Comparison of ENCODE assay signal across 10 cellular contexts in genomic region chr1:198622532-198623218, GRCh38. TPM values are rescaled to one million over a fixed set of nuclear protein-coding genes. Genes with fewer than 3 reads are reported as not detected.
DNase-seq lines count a peak whose midpoint lies in the region; ATAC-seq and TF ChIP-seq lines count a peak whose summit lies in the region.
"Had no signal": no experiment of that assay in that cellular context is flagged by ENCODE, and none has a peak within 500 bp of the region (broad histone marks: within the 10 kb centered on the region; RNA-seq: fewer than 3 reads in every experiment).

No MANE protein-coding gene starts in this region.

- peaks cover 12% of the 10 kb centered on the region; the same call in 1 of the 2 replicates for H3K9me3 ChIP-seq in OCI-LY7 (ENCODE audit: low read length)
- H3K9me3 ChIP-seq in tibial nerve: no peaks in the 10 kb centered on the region
- H3K9me3 ChIP-seq: heart right ventricle had no signal

- no peaks in the 10 kb centered on the region; the same call in 1 of the 2 replicates for H3K79me2 ChIP-seq in OCI-LY7 (ENCODE audit: insufficient read depth, low read depth, low read length)

- WGBS in tibial nerve, 2 donors: 57 to 63% methylated on average over 2 of the region's 2 CpGs

- TF ChIP-seq CTCF in OCI-LY7 (conservative IDR thresholded peaks at IDR 0.05; ENCODE audit: low read length) (no peak), tibial nerve (IDR thresholded peaks at IDR 0.05) (no peak)

- H4K20me1 ChIP-seq in OCI-LY7 (ENCODE audit: insufficient read depth, low read length): no peaks in the 10 kb centered on the region

- H3K4me1 Mint-ChIP-seq in activated CD4-positive, alpha-beta T cell treated with anti-CD3 and anti-CD28 coated beads, Interleukin-2, amount 10 ng/mL, durations not matched to agents 7 days and 5 days: peaks cover 89% of the 10 kb centered on the region
- H3K4me1 Mint-ChIP-seq in stimulated activated effector memory CD8-positive, alpha-beta T cell treated with anti-CD3 and anti-CD28 coated beads, Interleukin-12 subunit alpha, Interleukin-12 subunit beta, amount 100 ng/mL, for 72 hours: peaks cover 83% of the 10 kb centered on the region

- TF ChIP-seq EP300 in tibial nerve (IDR thresholded peaks at IDR 0.05): no peak

- H3K4me3 ChIP-seq in OCI-LY7 (ENCODE audit: low read depth, low read length, poor library complexity, severe bottlenecking) (peak overlapping the region; percentile 65), tibial nerve (no peak overlapping the region)
- H3K4me3 ChIP-seq: heart right ventricle had no signal

- H3K4me1 ChIP-seq in OCI-LY7 (ENCODE audit: insufficient read depth, low read length, poor library complexity, severe bottlenecking): peaks cover 91% of the 10 kb centered on the region
- H3K4me1 ChIP-seq in tibial nerve: peaks cover 0 to 6% (median 0%) of the 10 kb centered on the region in 4 donors

- TF ChIP-seq POLR2A in tibial nerve (IDR thresholded peaks at IDR 0.05): no peak

- no peaks in the 10 kb centered on the region for H3K27me3 Mint-ChIP-seq in activated CD4-positive, alpha-beta T cell treated with anti-CD3 and anti-CD28 coated beads, Interleukin-2, amount 10 ng/mL, durations not matched to agents 7 days and 5 days

- CTCF ChIA-PET in activated CD4-positive, alpha-beta T cell treated with anti-CD3 and anti-CD28 coated beads, Interleukin-2, amount 10 ng/mL, durations not matched to agents 7 days and 5 days (lab: Charles Lee): interaction anchor here (1.6 to 6.9 kb wide), 3 partner anchors 9 to 13 kb away, joined by 3 to 109 read pairs (median 36); partner anchors contain the start of gene PTPRC
- CTCF ChIA-PET in OCI-LY7 (lab: Charles Lee; ENCODE audit: unreplicated experiment): interaction anchor here (1.0 to 3.5 kb wide), 10 partner anchors 11 to 67 kb away, joined by 3 to 22 read pairs (median 6); no protein-coding TSS in a partner anchor

- peaks cover 16% of the 10 kb centered on the region for H3K36me3 Mint-ChIP-seq in activated CD4-positive, alpha-beta T cell treated with anti-CD3 and anti-CD28 coated beads, Interleukin-2, amount 10 ng/mL, durations not matched to agents 7 days and 5 days (ENCODE audit: low read depth)
- H3K36me3 Mint-ChIP-seq in stimulated activated effector memory CD8-positive, alpha-beta T cell treated with anti-CD3 and anti-CD28 coated beads, Interleukin-12 subunit alpha, Interleukin-12 subunit beta, amount 100 ng/mL, for 72 hours: peaks cover 5% of the 10 kb centered on the region

- POLR2A ChIA-PET in activated CD4-positive, alpha-beta T cell treated with anti-CD3 and anti-CD28 coated beads, Interleukin-2, amount 10 ng/mL, durations not matched to agents 7 days and 5 days (lab: Charles Lee): interaction anchor here (0.6 to 1.7 kb wide), 3 partner anchors 16 to 56 kb away, joined by 4 to 8 read pairs (median 5); partner anchors contain the start of gene PTPRC
- POLR2A ChIA-PET in OCI-LY7 (lab: Charles Lee): interaction anchor here (0.6 to 7.4 kb wide), 31 partner anchors 12 to 862 kb away, joined by 3 to 410 read pairs (median 7); partner anchors contain the start of gene PTPRC

- H3K27me3 ChIP-seq in tibial nerve: no peaks in the 10 kb centered on the region
- H3K27me3 ChIP-seq: heart right ventricle had no signal

- intact Hi-C loops in OCI-LY7 (cut with micrococcal nuclease; ENCODE audit: unreplicated experiment): loop anchor here (5.0 to 10.0 kb wide), 3 partner anchors 465 to 848 kb away; partner anchors contain the start of genes DENND1B and NEK7

- no peaks in the 10 kb centered on the region for H3K9me2 ChIP-seq in OCI-LY7 (ENCODE audit: insufficient read depth, low read length)

- H3K36me3 ChIP-seq in OCI-LY7 (ENCODE audit: insufficient read depth, low read length) (peaks cover 23% of the 10 kb centered on the region), tibial nerve (no peaks in the 10 kb centered on the region)
- H3K36me3 ChIP-seq: heart right ventricle had no signal

- H3K27ac ChIP-seq in OCI-LY7 (ENCODE audit: low read depth, low read length, poor library complexity, severe bottlenecking): peak overlapping the region; percentile 98
- H3K27ac ChIP-seq in tibial nerve: peak overlapping the region in 1 of 4 donors; percentile 65
- H3K27ac ChIP-seq in substantia nigra (ENCODE audit: low read depth, low read length, poor library complexity, severe bottlenecking): no peak overlapping the region

- H3K27ac Mint-ChIP-seq in activated CD4-positive, alpha-beta T cell treated with anti-CD3 and anti-CD28 coated beads, Interleukin-2, amount 10 ng/mL, durations not matched to agents 7 days and 5 days: peak overlapping the region; percentile 98
- H3K27ac Mint-ChIP-seq in stimulated activated effector memory CD8-positive, alpha-beta T cell treated with anti-CD3 and anti-CD28 coated beads, Interleukin-12 subunit alpha, Interleukin-12 subunit beta, amount 100 ng/mL, for 72 hours: peak overlapping the region; percentile 90

- peak overlapping the region; percentile 93 for H3K4me2 ChIP-seq in OCI-LY7 (ENCODE audit: low read length)

- peaks cover 12% of the 10 kb centered on the region for H3K9me3 Mint-ChIP-seq in activated CD4-positive, alpha-beta T cell treated with anti-CD3 and anti-CD28 coated beads, Interleukin-2, amount 10 ng/mL, durations not matched to agents 7 days and 5 days
- peaks cover 3% of the 10 kb centered on the region for H3K9me3 Mint-ChIP-seq in stimulated activated effector memory CD8-positive, alpha-beta T cell treated with anti-CD3 and anti-CD28 coated beads, Interleukin-12 subunit alpha, Interleukin-12 subunit beta, amount 100 ng/mL, for 72 hours

- H2AFZ ChIP-seq in OCI-LY7 (ENCODE audit: low read length): peak overlapping the region; percentile 0; the same call in 1 of the 2 replicates

- ATAC-seq in HG02798 (IDR thresholded peaks at IDR 0.05; ENCODE audit: poor library complexity, unreplicated experiment): peak; percentile 22
- ATAC-seq in stimulated activated effector memory CD8-positive, alpha-beta T cell treated with anti-CD3 and anti-CD28 coated beads, Interleukin-12 subunit alpha, Interleukin-12 subunit beta, amount 100 ng/mL, for 72 hours: no peak
- ATAC-seq: heart right ventricle had no signal

- peak overlapping the region; percentile 80 for H3K4me3 Mint-ChIP-seq in activated CD4-positive, alpha-beta T cell treated with anti-CD3 and anti-CD28 coated beads, Interleukin-2, amount 10 ng/mL, durations not matched to agents 7 days and 5 days
- peak overlapping the region; percentile 65 for H3K4me3 Mint-ChIP-seq in stimulated activated effector memory CD8-positive, alpha-beta T cell treated with anti-CD3 and anti-CD28 coated beads, Interleukin-12 subunit alpha, Interleukin-12 subunit beta, amount 100 ng/mL, for 72 hours

- DNase-seq in activated CD4-positive, alpha-beta T cell treated with anti-CD3 and anti-CD28 coated beads, Interleukin-2, amount 10 ng/mL, durations not matched to agents 7 days and 5 days: no peak
- no peak for DNase-seq in activated CD4-positive, alpha-beta T cell treated with anti-CD3 and anti-CD28 coated beads for 4 hours
- peak; percentile 93 for DNase-seq in OCI-LY7 (ENCODE audit: low spot score)
- DNase-seq in stimulated activated effector memory CD8-positive, alpha-beta T cell treated with anti-CD3 and anti-CD28 coated beads, Interleukin-12 subunit alpha, Interleukin-12 subunit beta, amount 100 ng/mL, for 72 hours (ENCODE audit: low spot score in 2 of 2): no peak
- DNase-seq in tibial nerve (ENCODE audit: low spot score in 2 of 2): no peak
- DNase-seq in substantia nigra (lab: John Stamatoyannopoulos, UW): no peak
- no peak for DNase-seq in cerebellar nuclear complex (lab: John Stamatoyannopoulos, UW)
- DNase-seq: heart right ventricle, NCI-H1436 treated with DMSO at 0.1 percent for 48 hours had no signal

- BruUV-seq in OCI-LY7 (replicated peaks; lab: Mats Ljungman, UMichigan): no TSS peak

RNA-seq across cellular contexts. Expression of gene PTPRC, which starts 16.2 kb away (rescaled TPM):
- total RNA-seq in activated CD4-positive, alpha-beta T cell treated with anti-CD3 and anti-CD28 coated beads, Interleukin-2, amount 10 ng/mL, durations not matched to agents 7 days and 5 days: 100 to 1,000 TPM; 700 to 862 TPM
- total RNA-seq in OCI-LY7 (2014; rRNA removed; shearing (Covaris generic)): 161 and 177 TPM in 2 replicates
- total RNA-seq in OCI-LY7 (2022) (241 and 264 TPM in 2 replicates), tibial nerve (10 to 100 TPM; 10.3 to 16.5 (median 13.6) TPM)

Comparison
In these comparisons a context has a peak if more than half of its experiments do, and no peak if none do; other contexts are left out.
1. RNA of gene PTPRC, which starts 16.2 kb away (total RNA-seq): 700 to 862 TPM in activated CD4-positive, alpha-beta T cell treated with anti-CD3 and anti-CD28 coated beads, Interleukin-2, amount 10 ng/mL, durations not matched to agents 7 days and 5 days and 161 to 264 TPM in OCI-LY7; 10.3 to 16.5 TPM in tibial nerve; every median in the first group is over 4 times any median in the second.